13 cellular contexts compared by ENCODE assay signal in genomic region chr10:29254123-29255046, GRCh38.
DNase-seq lines count a peak whose midpoint lies in the region; ATAC-seq and TF ChIP-seq lines count a peak whose summit lies in the region.
"Had no signal": no experiment of that assay in that cellular context is flagged by ENCODE, and none has a peak within 500 bp of the region (broad histone marks: within the 10 kb centered on the region; RNA-seq: fewer than 3 reads in every experiment).

No MANE protein-coding gene starts in this region.

- H3K27ac ChIP-seq in HL-60 (replicated peaks): no peak overlapping the region
- H3K27ac ChIP-seq: skin epidermis had no signal

- TF ChIP-seq POLR2A in GM18505 (IDR thresholded peaks at IDR 0.05; ENCODE audit: borderline replicate concordance, extremely low read depth, insufficient read depth, insufficient read length): no peak

- no peak overlapping the region for H3K4me3 ChIP-seq in HL-60 (replicated peaks; ENCODE audit: insufficient read depth, low read length)
- H3K4me3 ChIP-seq: skin epidermis had no signal

- no peak for TF ChIP-seq CTCF in HL-60 (IDR thresholded peaks at IDR 0.05; ENCODE audit: insufficient read depth, low read length)

- no peaks in the 10 kb centered on the region for H3K27me3 ChIP-seq in HL-60 (ENCODE audit: insufficient read depth, poor library complexity, severe bottlenecking)

- DNase-seq in CMK (ENCODE audit: low read depth) (peak; percentile 91), HL-60 (ENCODE audit: low read depth in 1 of 2, low spot score in 1 of 2) (peak; percentile 14 to 16), UCSD-AML1 (lab: John Stamatoyannopoulos, UW; ENCODE audit: unreplicated experiment) (peak; percentile 79), kidney glomerular epithelial cell (lab: John Stamatoyannopoulos, UW) (peak; percentile 23), nucleus accumbens (lab: John Stamatoyannopoulos, UW) (no peak), NCI-H82 (lab: John Stamatoyannopoulos, UW) (no peak)
- no peak for DNase-seq in activated CD4-positive, alpha-beta T cell treated with anti-CD3 and anti-CD28 coated beads, Interleukin-2, amount 50 U/mL, for 1 hour
- DNase-seq: activated CD4-positive, alpha-beta T cell treated with anti-CD3 and anti-CD28 coated beads, Interleukin-2, amount 50 U/mL, for 4 hours; GOT3; NCI-H1436 treated with DMSO at 0.1 percent for 48 hours had no signal

- ATAC-seq in GM18505 (IDR thresholded peaks at IDR 0.05; ENCODE audit: unreplicated experiment): no peak
- ATAC-seq: Right ventricle myocardium inferior had no signal

Comparison
In these comparisons a context has a peak if more than half of its experiments do, and no peak if none do; other contexts are left out.
1. DNase-seq: peak in CMK (single experiment), HL-60 (2 of 2), UCSD-AML1 (single experiment) and kidney glomerular epithelial cell (single experiment); none in nucleus accumbens (0 of 56), activated CD4-positive, alpha-beta T cell treated with anti-CD3 and anti-CD28 coated beads, Interleukin-2, amount 50 U/mL, for 1 hour (single experiment) and NCI-H82 (single experiment).